ENCODE assay signal across 9 cellular contexts in genomic region chr1:3518256-3518655, GRCh38.
DNase-seq lines count a peak whose midpoint lies in the region; ATAC-seq and TF ChIP-seq lines count a peak whose summit lies in the region.
"Had no signal": no experiment of that assay in that cellular context is flagged by ENCODE, and none has a peak within 500 bp of the region (broad histone marks: within the 10 kb centered on the region; RNA-seq: fewer than 3 reads in every experiment).

No MANE protein-coding gene starts in this region.

- no peak overlapping the region for H3K27ac Mint-ChIP-seq in type B pancreatic cell

- H3K27me3 ChIP-seq in heart left ventricle = no peaks in the 10 kb centered on the region
- no peaks in the 10 kb centered on the region for H3K27me3 ChIP-seq in left lung

- H3K4me3 Mint-ChIP-seq in type B pancreatic cell = no peak overlapping the region

- H3K36me3 ChIP-seq in heart left ventricle = no peaks in the 10 kb centered on the region
- H3K36me3 ChIP-seq in left lung = peaks cover 0 to 8% of the 10 kb centered on the region in 2 donors

- DNase-seq in heart left ventricle (no peak), left ventricle myocardium superior (no peak), left lung (no peak), type B pancreatic cell (ENCODE audit: extremely low spot score, unreplicated experiment) (no peak), NK-92 (lab: John Stamatoyannopoulos, UW; ENCODE audit: unreplicated experiment) (no peak), SIG-M5 treated with dmso at 0.1 percent for 504 hours (lab: John Stamatoyannopoulos, UW; ENCODE audit: unreplicated experiment) (no peak)
- peak; percentile 78 for DNase-seq in activated effector memory CD4-positive, alpha-beta T cell treated with anti-CD3 and anti-CD28 coated beads, Interleukin-2, amount 50 U/mL, for 16 hours
- DNase-seq: small intestine had no signal

- H3K9me3 Mint-ChIP-seq in type B pancreatic cell = no peaks in the 10 kb centered on the region

- H3K27me3 Mint-ChIP-seq in type B pancreatic cell = no peaks in the 10 kb centered on the region

- intact Hi-C loops in heart left ventricle (cut with DNase I) = no loop called here
- intact Hi-C loops in left ventricle myocardium superior (cut with micrococcal nuclease) = no loop called here
- intact Hi-C loops in left lung (cut with DNase I) = no loop called here

- peaks cover 0 to 3% (median 0%) of the 10 kb centered on the region in 12 donors for H3K9me3 ChIP-seq in heart left ventricle
- H3K9me3 ChIP-seq in left lung = no peaks in the 10 kb centered on the region

- H3K4me1 Mint-ChIP-seq in type B pancreatic cell (ENCODE audit: unreplicated experiment) = no peaks in the 10 kb centered on the region

- peak; percentile 18 to 56 (median 49) for TF ChIP-seq CTCF in heart left ventricle (IDR thresholded peaks at IDR 0.05)
- TF ChIP-seq CTCF in left lung (IDR thresholded peaks at IDR 0.05) = peak; percentile 44 to 67
- TF ChIP-seq CTCF in type B pancreatic cell (conservative IDR thresholded peaks at IDR 0.05) = peak; percentile 79

- WGBS in heart left ventricle, 4 donors = 91 to 93% (median 92%) methylated on average over 6 to 12 of the region's 12 CpGs

- H3K4me1 ChIP-seq in heart left ventricle = no peaks in the 10 kb centered on the region
- H3K4me1 ChIP-seq in left lung = no peaks in the 10 kb centered on the region

- no peak overlapping the region for H3K4me3 ChIP-seq in heart left ventricle
- H3K4me3 ChIP-seq in left lung = no peak overlapping the region

- H3K27ac ChIP-seq in heart left ventricle = no peak overlapping the region
- no peak overlapping the region for H3K27ac ChIP-seq in left lung

- TF ChIP-seq POLR2A in heart left ventricle (IDR thresholded peaks at IDR 0.05) = no peak

- no peak for ATAC-seq in heart left ventricle
- no peak for ATAC-seq in left ventricle myocardium superior
- ATAC-seq in left lung = no peak
- no peak for ATAC-seq in GM21723 (IDR thresholded peaks at IDR 0.05; ENCODE audit: unreplicated experiment)

- no peaks in the 10 kb centered on the region for H3K36me3 Mint-ChIP-seq in type B pancreatic cell
